ENCODE assay signal across 7 cellular contexts in the genomic region with DNA sequence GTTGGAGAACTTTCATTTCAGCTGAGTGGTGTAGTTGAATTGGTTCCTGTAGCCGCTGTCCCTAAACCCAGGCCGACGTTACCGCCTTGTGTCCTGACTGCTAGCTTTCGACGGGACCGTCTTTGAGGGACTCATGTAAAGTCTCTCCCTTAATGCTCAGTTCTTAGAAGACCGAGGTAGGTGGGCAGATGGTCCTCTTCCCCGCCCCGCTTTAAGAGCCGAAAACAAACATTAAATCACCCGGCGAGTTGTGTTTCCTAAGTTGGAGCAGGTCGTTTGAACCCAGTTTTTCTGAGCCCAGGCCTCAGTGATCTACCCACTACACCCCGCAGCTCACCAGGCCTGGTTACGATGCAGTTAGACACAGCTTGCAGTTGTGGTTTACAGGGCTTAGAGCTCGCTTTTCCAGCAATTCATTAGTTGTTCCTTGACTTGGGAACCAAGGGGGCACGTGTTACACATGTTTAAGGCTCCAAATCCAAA. TPM values are rescaled to one million over a fixed set of nuclear protein-coding genes. Genes with fewer than 3 reads are reported as not detected.
DNase-seq lines count a peak whose midpoint lies in the region; ATAC-seq and TF ChIP-seq lines count a peak whose summit lies in the region.

No MANE protein-coding gene starts in this region.

- TF ChIP-seq CTCF in VCaP (conservative IDR thresholded peaks at IDR 0.05) = no peak
- TF ChIP-seq CTCF in upper lobe of left lung (IDR thresholded peaks at IDR 0.05) = no peak

- ATAC-seq in GM21381 (IDR thresholded peaks at IDR 0.05; ENCODE audit: unreplicated experiment) (peak; percentile 24), upper lobe of left lung (ENCODE audit: low FRiP score in 2 of 2) (peak; percentile 48 to 62)

- TF ChIP-seq EP300 in upper lobe of left lung (IDR thresholded peaks at IDR 0.05) = no peak

- no peaks in the 10 kb centered on the region for H3K4me1 ChIP-seq in effector memory CD4-positive, alpha-beta T cell (ENCODE audit: control insufficient read depth, insufficient read depth, low read length, poor library complexity, severe bottlenecking)
- H3K4me1 ChIP-seq in mesodermal cell (ENCODE audit: control insufficient read depth, insufficient read depth, low read length, poor library complexity, severe bottlenecking) (peaks cover 6% of the 10 kb centered on the region), upper lobe of left lung (peaks cover 7 to 17% (median 14%) of the 10 kb centered on the region in 4 donors)

- TF ChIP-seq POLR2A in upper lobe of left lung (IDR thresholded peaks at IDR 0.05) = no peak

- WGBS in mesodermal cell (ENCODE audit: insufficient coverage in 2 of 2), 2 experiments = 3 to 6% methylated on average over 14 to 17 of the region's 18 CpGs
- WGBS in upper lobe of left lung, 2 donors = 1 to 3% methylated on average over 9 to 18 of the region's 18 CpGs

- H3K27ac ChIP-seq in VCaP (peak overlapping the region; percentile 73), mesodermal cell (ENCODE audit: low read depth, low read length, severe bottlenecking) (peak overlapping the region; percentile 64), upper lobe of left lung (peak overlapping the region; percentile 85 to 97 (median 92))
- peak overlapping the region; percentile 99 for H3K27ac ChIP-seq in effector memory CD4-positive, alpha-beta T cell (ENCODE audit: insufficient read depth, low read length, poor library complexity, severe bottlenecking)

- no peaks in the 10 kb centered on the region for H3K27me3 ChIP-seq in effector memory CD4-positive, alpha-beta T cell (replicated peaks; ENCODE audit: control insufficient read depth, insufficient read depth, low read length, poor library complexity, severe bottlenecking)
- H3K27me3 ChIP-seq in upper lobe of left lung = no peaks in the 10 kb centered on the region

- H3K9me3 ChIP-seq in effector memory CD4-positive, alpha-beta T cell (ENCODE audit: control insufficient read depth, low read length) = no peaks in the 10 kb centered on the region
- no peaks in the 10 kb centered on the region for H3K9me3 ChIP-seq in mesodermal cell (ENCODE audit: control insufficient read depth, low read length)
- H3K9me3 ChIP-seq in upper lobe of left lung = no peaks in the 10 kb centered on the region

- no peaks in the 10 kb centered on the region for H3K36me3 ChIP-seq in effector memory CD4-positive, alpha-beta T cell (ENCODE audit: control insufficient read depth, insufficient read depth, low read length)
- no peaks in the 10 kb centered on the region for H3K36me3 ChIP-seq in mesodermal cell (ENCODE audit: control insufficient read depth, insufficient read depth, low read length)
- no peaks in the 10 kb centered on the region for H3K36me3 ChIP-seq in upper lobe of left lung

- H3K4me3 ChIP-seq in effector memory CD4-positive, alpha-beta T cell (ENCODE audit: insufficient read depth, low read depth, low read length, poor library complexity, severe bottlenecking) = peak overlapping the region; percentile 97
- H3K4me3 ChIP-seq in mesodermal cell (ENCODE audit: extremely low read depth, insufficient read depth, low read length, poor library complexity, severe bottlenecking) (peak overlapping the region; percentile 77), upper lobe of left lung (peak overlapping the region; percentile 81 to 86 (median 81))

- peak; percentile 14 for DNase-seq in GF-D8 (lab: John Stamatoyannopoulos, UW)
- DNase-seq in HT-29 (ENCODE audit: low spot score) = peak; percentile 55
- DNase-seq in effector memory CD4-positive, alpha-beta T cell = peak in 1 of 3 donors; percentile 3
- DNase-seq in upper lobe of left lung = peak in 1 of 2 donors; percentile 25

RNA-seq across cellular contexts. Expression of a gene that starts 0.7 kb away (rescaled TPM):
- 12.4 and 18.6 TPM in 2 replicates for total RNA-seq in HT-29 (2014; rRNA removed; shearing (Covaris generic))
- polyA plus RNA-seq in mesodermal cell (2013, experiment 1 of 2) = 29.8 TPM
- polyA plus RNA-seq in mesodermal cell (2013, experiment 2 of 2) = 30.0 TPM
- total RNA-seq in upper lobe of left lung = 10 to 100 TPM in 5 of 6 donors, 1 to 10 TPM in 1; 9.1 to 21.4 (median 12.7) TPM
